ENCODE assay signal across 28 cellular contexts in the genomic region with DNA sequence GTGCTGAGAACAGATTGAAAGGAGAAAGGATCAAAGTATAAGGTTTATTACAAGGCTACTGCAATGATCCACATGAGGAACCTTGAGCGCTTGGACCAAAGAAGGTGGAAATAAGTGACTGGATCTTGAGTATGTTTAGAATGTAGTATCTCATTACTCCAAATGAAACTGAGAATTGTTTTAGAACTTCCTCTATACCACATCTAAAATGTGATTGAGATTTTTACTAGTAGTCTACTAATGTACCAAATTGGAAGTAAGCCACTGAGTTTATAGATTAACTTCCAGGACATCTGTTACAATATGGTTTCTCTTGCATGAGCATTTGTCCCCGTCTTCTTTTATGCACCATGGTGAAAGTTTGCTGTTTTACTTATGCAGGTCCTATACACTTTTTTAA.
"Had no signal": no experiment of that assay in that cellular context is flagged by ENCODE, and none has a peak within 500 bp of the region (broad histone marks: within the 10 kb centered on the region; RNA-seq: fewer than 3 reads in every experiment).

No MANE protein-coding gene starts in this region.

- H3K9me3 Mint-ChIP-seq: nephron; neural progenitor cell; stimulated activated memory B cell treated with anti-CD40 and anti-IgM and Interleukin-4, amounts not matched to agents 10 μg/mL and 1 μg/mL and 100 μg/mL, for 72 hours; type B pancreatic cell had no signal

- H3K27me3 Mint-ChIP-seq: progenitor cell of endocrine pancreas; stimulated activated memory B cell treated with anti-CD40 and anti-IgM and Interleukin-4, amounts not matched to agents 10 μg/mL and 1 μg/mL and 100 μg/mL, for 72 hours; type B pancreatic cell had no signal

- H3K4me3 Mint-ChIP-seq: natural killer cell; nephron; neural progenitor cell; stimulated activated memory B cell treated with anti-CD40 and anti-IgM and Interleukin-4, amounts not matched to agents 10 μg/mL and 1 μg/mL and 100 μg/mL, for 72 hours; stimulated activated naive CD8-positive, alpha-beta T cell treated with anti-CD3 and anti-CD28 coated beads, Interleukin-15, amount 100 ng/mL, for 72 hours; type B pancreatic cell had no signal

- H3K27ac Mint-ChIP-seq: natural killer cell; nephron; neural progenitor cell; progenitor cell of endocrine pancreas; stimulated activated memory B cell treated with anti-CD40 and anti-IgM and Interleukin-4, amounts not matched to agents 10 μg/mL and 1 μg/mL and 100 μg/mL, for 72 hours; stimulated activated naive CD8-positive, alpha-beta T cell treated with anti-CD3 and anti-CD28 coated beads, Interleukin-15, amount 100 ng/mL, for 72 hours; type B pancreatic cell had no signal

- H3K36me3 Mint-ChIP-seq: natural killer cell; neural progenitor cell; stimulated activated memory B cell treated with anti-CD40 and anti-IgM and Interleukin-4, amounts not matched to agents 10 μg/mL and 1 μg/mL and 100 μg/mL, for 72 hours; type B pancreatic cell had no signal

- ATAC-seq: natural killer cell; psoas muscle; right cardiac atrium; right lobe of liver; stimulated activated memory B cell treated with anti-CD40 and anti-IgM and Interleukin-4, amounts not matched to agents 10 μg/mL and 1 μg/mL and 100 μg/mL, for 72 hours; stimulated activated naive CD8-positive, alpha-beta T cell treated with anti-CD3 and anti-CD28 coated beads, Interleukin-15, amount 100 ng/mL, for 72 hours; stimulated activated naive CD8-positive, alpha-beta T cell treated with anti-CD3 and anti-CD28 coated beads, Interleukin-15, Interleukin-2, amounts not matched to agents 100 U/mL and 50 U/mL, for 24 hours; upper lobe of right lung had no signal

- DNase-seq: natural killer cell; occipital lobe; ovary; posterior cingulate gyrus; psoas muscle; right cardiac atrium; right lobe of liver; sigmoid colon; small intestine; stimulated activated CD4-positive, alpha-beta T cell treated with anti-CD3 and anti-CD28 coated beads, Interleukin-15, amount 100 ng/mL, for 24 hours; stimulated activated CD4-positive, alpha-beta T cell treated with anti-CD3 and anti-CD28 coated beads, Interleukin-2, amount 100 ng/mL, for 24 hours; stimulated activated CD4-positive, alpha-beta T cell treated with anti-CD3 and anti-CD28 coated beads, Interleukin-2, amount 100 ng/mL, for 48 hours; stimulated activated CD4-positive, alpha-beta T cell treated with anti-CD3 and anti-CD28 coated beads, Interleukin-4, amount 100 ng/mL, for 24 hours; stimulated activated CD8-positive, alpha-beta memory T cell treated with anti-CD3 and anti-CD28 coated beads, Interleukin-4, amount 100 ng/mL, for 48 hours; stimulated activated naive CD4-positive, alpha-beta T cell; stimulated activated naive CD8-positive, alpha-beta T cell treated with anti-CD3 and anti-CD28 coated beads, Interleukin-15, amount 100 ng/mL, for 72 hours; stimulated activated naive CD8-positive, alpha-beta T cell treated with anti-CD3 and anti-CD28 coated beads, Interleukin-15, Interleukin-2, amounts not matched to agents 100 U/mL and 50 U/mL, for 24 hours; substantia nigra; testis; tibial artery; transverse colon; upper lobe of right lung; uterus had no signal

- H3K4me1 Mint-ChIP-seq: natural killer cell; neural progenitor cell; stimulated activated memory B cell treated with anti-CD40 and anti-IgM and Interleukin-4, amounts not matched to agents 10 μg/mL and 1 μg/mL and 100 μg/mL, for 72 hours; stimulated activated naive CD8-positive, alpha-beta T cell treated with anti-CD3 and anti-CD28 coated beads, Interleukin-15, amount 100 ng/mL, for 72 hours had no signal
